Comparison of ENCODE assay signal across 22 cellular contexts in the genomic region with DNA sequence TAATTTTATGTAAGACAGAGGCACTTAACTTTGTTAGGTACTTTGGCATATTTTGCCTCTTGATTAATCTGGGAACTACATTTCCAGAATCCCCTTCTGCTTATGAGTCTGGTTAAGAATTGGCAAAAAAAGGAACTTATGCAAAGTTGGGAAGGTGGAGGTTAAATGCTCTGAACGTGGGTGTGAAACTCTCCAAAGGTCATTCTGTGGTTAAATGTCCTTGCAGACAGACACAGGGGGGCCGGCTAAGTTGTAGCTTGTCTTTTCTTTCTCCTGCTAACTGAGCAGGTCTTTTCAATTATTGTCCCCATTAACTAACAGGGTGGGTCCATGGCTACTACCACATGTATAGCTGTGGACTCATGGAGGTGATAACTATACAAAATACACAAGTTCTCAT.
DNase-seq lines count a peak whose midpoint lies in the region; ATAC-seq, FAIRE-seq and TF ChIP-seq lines count a peak whose summit lies in the region.
"Had no signal": no experiment of that assay in that cellular context is flagged by ENCODE, and none has a peak within 500 bp of the region (broad histone marks: within the 10 kb centered on the region; RNA-seq: fewer than 3 reads in every experiment).

No MANE protein-coding gene starts in this region.

- no peak overlapping the region for H3K27ac Mint-ChIP-seq in astrocyte (ENCODE audit: unreplicated experiment)
- H3K27ac Mint-ChIP-seq: B cell; CD4-positive, alpha-beta memory T cell; GM23338; H9 had no signal

- no peak overlapping the region for H3K4me3 ChIP-seq in astrocyte (ENCODE audit: insufficient read depth, low read depth, low read length)
- no peak overlapping the region for H3K4me3 ChIP-seq in fibroblast of mammary gland (ENCODE audit: control insufficient read depth, low read depth, low read length)
- no peak overlapping the region for H3K4me3 ChIP-seq in left lung
- H3K4me3 ChIP-seq: GM23338 had no signal

- H3K79me2 ChIP-seq in astrocyte (ENCODE audit: insufficient read depth, low read length), result no peaks in the 10 kb centered on the region

- peaks cover 11% of the 10 kb centered on the region for H3K4me1 ChIP-seq in astrocyte (ENCODE audit: insufficient read depth, low read length)
- H3K4me1 ChIP-seq in left lung, result no peaks in the 10 kb centered on the region

- intact Hi-C loops in left lung (cut with DNase I), result no loop called here

- no peak overlapping the region for H3K4me2 ChIP-seq in astrocyte (ENCODE audit: low read length)
- H3K4me2 ChIP-seq: GM23338 had no signal

- no peak overlapping the region for H2AFZ ChIP-seq in astrocyte (ENCODE audit: low read depth, low read length)

- H3K27me3 ChIP-seq in astrocyte (ENCODE audit: insufficient read depth, low read length) (no peaks in the 10 kb centered on the region), left lung (no peaks in the 10 kb centered on the region)

- no peak overlapping the region for H3K4me3 Mint-ChIP-seq in astrocyte (ENCODE audit: unreplicated experiment)
- H3K4me3 Mint-ChIP-seq: B cell; CD4-positive, alpha-beta memory T cell; GM23338; H9 had no signal

- H3K9me3 ChIP-seq in astrocyte (ENCODE audit: insufficient read depth, low read depth, low read length) (no peaks in the 10 kb centered on the region), left lung (peaks cover 0 to 3% of the 10 kb centered on the region in 2 donors)

- peaks cover 2% of the 10 kb centered on the region for H3K9me3 Mint-ChIP-seq in astrocyte (ENCODE audit: unreplicated experiment)
- H3K9me3 Mint-ChIP-seq: GM23338 had no signal

- H3K36me3 ChIP-seq in astrocyte (ENCODE audit: insufficient read depth, low read length) (no peaks in the 10 kb centered on the region), left lung (no peaks in the 10 kb centered on the region)

- FAIRE-seq in HTR-8/SVneo (lab: Jason Lieb, UNC) (peak; percentile 71), astrocyte (lab: Jason Lieb, UNC) (no peak)
- FAIRE-seq: D721Med, GM12891, HepG2 had no signal

- no peak overlapping the region for H3K9ac ChIP-seq in astrocyte (ENCODE audit: low read length)

- H4K20me1 ChIP-seq in astrocyte (ENCODE audit: insufficient read depth, low read length), result no peaks in the 10 kb centered on the region

- DNase-seq in HTR-8/SVneo (ENCODE audit: insufficient read length, low spot score) (no peak), astrocyte (ENCODE audit: low read depth) (peak; percentile 16), fibroblast of mammary gland (ENCODE audit: low read depth) (peak; percentile 69), renal cortical epithelial cell (ENCODE audit: low read depth) (peak; percentile 73), HuH-7.5 (ENCODE audit: low spot score) (no peak), cerebellar nuclear complex (lab: John Stamatoyannopoulos, UW) (no peak), left lung (no peak)
- DNase-seq: 8988T; ACHN; CD4-positive, alpha-beta memory T cell; COR-L47; DMS153; DMS79 treated with DMSO at 0.1 percent for 48 hours; EL; H9 had no signal

- no peak overlapping the region for H3K27ac ChIP-seq in astrocyte (ENCODE audit: low read depth, low read length)
- H3K27ac ChIP-seq in left lung, result no peak overlapping the region
- H3K27ac ChIP-seq: C4-2B had no signal

- no peak for ATAC-seq in HG03159 (IDR thresholded peaks at IDR 0.05; ENCODE audit: unreplicated experiment)
- ATAC-seq in left lung, result no peak
- ATAC-seq: GM23338, HepG2 had no signal

- peaks cover 17% of the 10 kb centered on the region for H3K4me1 Mint-ChIP-seq in astrocyte (ENCODE audit: low read depth, unreplicated experiment)
- H3K4me1 Mint-ChIP-seq: B cell; CD4-positive, alpha-beta memory T cell had no signal

- peaks cover 2% of the 10 kb centered on the region for H3K27me3 Mint-ChIP-seq in astrocyte (ENCODE audit: low read depth, unreplicated experiment)
- H3K27me3 Mint-ChIP-seq: B cell; CD4-positive, alpha-beta memory T cell had no signal

- no peaks in the 10 kb centered on the region for H3K36me3 Mint-ChIP-seq in astrocyte (ENCODE audit: low read depth, unreplicated experiment)
- H3K36me3 Mint-ChIP-seq: CD4-positive, alpha-beta memory T cell had no signal

- TF ChIP-seq CTCF in astrocyte (IDR thresholded peaks at IDR 0.05; ENCODE audit: insufficient read depth, low read depth, low read length) (no peak), fibroblast of mammary gland (conservative IDR thresholded peaks at IDR 0.05; ENCODE audit: control insufficient read depth, insufficient read depth, low read depth, low read length) (no peak), left lung (IDR thresholded peaks at IDR 0.05) (no peak)

Comparison
In these comparisons a context has a peak if more than half of its experiments do, and no peak if none do; other contexts are left out.
1. DNase-seq: peak in astrocyte (single experiment), fibroblast of mammary gland (single experiment) and renal cortical epithelial cell (single experiment); none in HTR-8/SVneo (single experiment), HuH-7.5 (single experiment), cerebellar nuclear complex (0 of 2) and left lung (0 of 2).